In genomic region chr9:15086096-15087030, GRCh38 we compare ENCODE assay signal across 26 cellular contexts.
DNase-seq lines count a peak whose midpoint lies in the region; ATAC-seq and TF ChIP-seq lines count a peak whose summit lies in the region.
"Had no signal": no experiment of that assay in that cellular context is flagged by ENCODE, and none has a peak within 500 bp of the region (broad histone marks: within the 10 kb centered on the region; RNA-seq: fewer than 3 reads in every experiment).

No MANE protein-coding gene starts in this region.

- H3K4me1 ChIP-seq in endodermal cell (ENCODE audit: control insufficient read depth, insufficient read depth, low read length): no peaks in the 10 kb centered on the region
- no peaks in the 10 kb centered on the region for H3K4me1 ChIP-seq in mesendoderm (ENCODE audit: control insufficient read depth, low read depth, low read length)
- H3K4me1 ChIP-seq: gastroesophageal sphincter, Peyer's patch, SJCRH30 had no signal

- H3K4ac ChIP-seq in mesendoderm (ENCODE audit: low read depth, low read length): peak overlapping the region; percentile 31

- no peak overlapping the region for H3K4me3 ChIP-seq in endodermal cell (ENCODE audit: low read length)
- H3K4me3 ChIP-seq in mesendoderm (ENCODE audit: low read length): no peak overlapping the region
- H3K4me3 ChIP-seq: gastroesophageal sphincter, Peyer's patch, SJCRH30 had no signal

- ATAC-seq in GM19467 (IDR thresholded peaks at IDR 0.05; ENCODE audit: unreplicated experiment) (no peak), GM19023 (IDR thresholded peaks at IDR 0.05; ENCODE audit: unreplicated experiment) (no peak)
- ATAC-seq: activated CD4-positive, CD25-positive, alpha-beta regulatory T cell treated with anti-CD3 and anti-CD28 coated beads, Interleukin-2, amount 50 U/mL, for 24 hours; activated T-helper 17 cell treated with anti-CD3 and anti-CD28 coated beads, Interleukin-2, amount 50 U/mL, for 72 hours; gastroesophageal sphincter; stimulated activated naive CD8-positive, alpha-beta T cell treated with anti-CD3 and anti-CD28 coated beads, Interleukin-15, Interleukin-2, amounts not matched to agents 100 U/mL and 50 U/mL, for 24 hours; T-cell had no signal

- peak; percentile 10 for DNase-seq in AG08395 (ENCODE audit: low spot score)
- DNase-seq in HT1080 (ENCODE audit: low read depth): peak; percentile 13
- DNase-seq in endodermal cell: no peak
- DNase-seq in mesendoderm: no peak
- no peak for DNase-seq in pons (ENCODE audit: low spot score)
- no peak for DNase-seq in NCI-H1092 treated with DMSO at 0.1 percent for 48 hours (lab: John Stamatoyannopoulos, UW)
- DNase-seq: activated CD4-positive, alpha-beta memory T cell treated with anti-CD3 and anti-CD28 coated beads for 36 hours; activated CD8-positive, alpha-beta memory T cell treated with anti-CD3 and anti-CD28 coated beads, Interleukin-2, amount 50 U/mL, for 48 hours; C1 segment of cervical spinal cord; EL; erythroblast; HFFc6; kidney; naive B cell; NCI-H526 treated with DMSO at 0.1 percent for 48 hours; Peyer's patch; SJCRH30; stimulated activated naive CD8-positive, alpha-beta T cell treated with anti-CD3 and anti-CD28 coated beads, Interleukin-15, Interleukin-2, amounts not matched to agents 100 U/mL and 50 U/mL, for 24 hours; T-cell had no signal

- no peaks in the 10 kb centered on the region for H3K9me3 ChIP-seq in endodermal cell (ENCODE audit: control insufficient read depth, low read length)
- H3K9me3 ChIP-seq: gastroesophageal sphincter, Peyer's patch, SJCRH30 had no signal

- H3K36me3 ChIP-seq in endodermal cell (ENCODE audit: control insufficient read depth, insufficient read depth, low read length) (no peaks in the 10 kb centered on the region), mesendoderm (ENCODE audit: control insufficient read depth, insufficient read depth, low read length) (no peaks in the 10 kb centered on the region)
- H3K36me3 ChIP-seq: gastroesophageal sphincter, Peyer's patch, SJCRH30 had no signal

- TF ChIP-seq CTCF in endodermal cell (conservative IDR thresholded peaks at IDR 0.05): no peak

- H2BK5ac ChIP-seq in mesendoderm (ENCODE audit: low read length): no peak overlapping the region

- no peak overlapping the region for H3K18ac ChIP-seq in mesendoderm (ENCODE audit: low read length)

- no peaks in the 10 kb centered on the region for H3K79me1 ChIP-seq in mesendoderm (ENCODE audit: low read length)

- H3K27me3 ChIP-seq in endodermal cell (ENCODE audit: control insufficient read depth, insufficient read depth, low read length, poor library complexity, severe bottlenecking) (no peaks in the 10 kb centered on the region), mesendoderm (ENCODE audit: insufficient read depth, low read length, poor library complexity) (no peaks in the 10 kb centered on the region)
- H3K27me3 ChIP-seq: gastroesophageal sphincter, Peyer's patch, SJCRH30 had no signal

- 91 to 97% methylated on average over 6 to 7 of the region's 7 CpGs for WGBS in endodermal cell (ENCODE audit: insufficient coverage in 1 of 2, insufficient read length in 1 of 2), 2 experiments
- no CpG with 5 or more reads among the region's 7 CpGs for WGBS in mesendoderm (ENCODE audit: extremely low coverage, insufficient coverage, low lambda C conversion rate)

- H3K9me3 Mint-ChIP-seq in endodermal cell: no peaks in the 10 kb centered on the region
- H3K9me3 Mint-ChIP-seq: activated CD4-positive, alpha-beta memory T cell treated with anti-CD3 and anti-CD28 coated beads for 36 hours; activated naive CD4-positive, alpha-beta T cell treated with anti-CD3 and anti-CD28 coated beads, Interleukin-2, amount 50 U/mL, for 24 hours; activated T-helper 17 cell treated with anti-CD3 and anti-CD28 coated beads, Interleukin-2, amount 50 U/mL, for 72 hours; central memory CD8-positive, alpha-beta T cell; HFFc6; T-cell had no signal

- H3K4me3 Mint-ChIP-seq in endodermal cell: no peak overlapping the region
- H3K4me3 Mint-ChIP-seq: activated CD4-positive, alpha-beta memory T cell treated with anti-CD3 and anti-CD28 coated beads for 36 hours; activated naive CD4-positive, alpha-beta T cell treated with anti-CD3 and anti-CD28 coated beads, Interleukin-2, amount 50 U/mL, for 24 hours; activated T-helper 17 cell treated with anti-CD3 and anti-CD28 coated beads, Interleukin-2, amount 50 U/mL, for 72 hours; central memory CD8-positive, alpha-beta T cell; HFFc6; naive B cell; T-cell had no signal

- H3K27ac ChIP-seq in endodermal cell (ENCODE audit: low read depth, low read length): no peak overlapping the region
- H3K27ac ChIP-seq in mesendoderm (ENCODE audit: low read depth, low read length): no peak overlapping the region
- H3K27ac ChIP-seq: gastroesophageal sphincter, Peyer's patch, SJCRH30 had no signal

- no peak overlapping the region for H3K23ac ChIP-seq in mesendoderm (ENCODE audit: low read length)

- H2AK5ac ChIP-seq in mesendoderm (ENCODE audit: low read length): no peak overlapping the region

- no peak overlapping the region for H4K5ac ChIP-seq in mesendoderm (ENCODE audit: low read length)

- no peak overlapping the region for H3K9ac ChIP-seq in endodermal cell (ENCODE audit: extremely low read depth, low read length, poor library complexity, severe bottlenecking)
- no peak overlapping the region for H3K9ac ChIP-seq in mesendoderm (ENCODE audit: low read length)

- peak overlapping the region; percentile 50 for H3K27ac Mint-ChIP-seq in endodermal cell
- H3K27ac Mint-ChIP-seq: activated CD4-positive, alpha-beta memory T cell treated with anti-CD3 and anti-CD28 coated beads for 36 hours; activated naive CD4-positive, alpha-beta T cell treated with anti-CD3 and anti-CD28 coated beads, Interleukin-2, amount 50 U/mL, for 24 hours; activated T-helper 17 cell treated with anti-CD3 and anti-CD28 coated beads, Interleukin-2, amount 50 U/mL, for 72 hours; HFFc6; naive B cell; T-cell had no signal

- H2BK120ac ChIP-seq in mesendoderm (ENCODE audit: low read depth, low read length): no peak overlapping the region

- no peak overlapping the region for H4K8ac ChIP-seq in mesendoderm (ENCODE audit: low read depth, low read length)

- H3K36me3 Mint-ChIP-seq in endodermal cell (ENCODE audit: low read depth): no peaks in the 10 kb centered on the region
- H3K36me3 Mint-ChIP-seq: activated CD4-positive, alpha-beta memory T cell treated with anti-CD3 and anti-CD28 coated beads for 36 hours; activated naive CD4-positive, alpha-beta T cell treated with anti-CD3 and anti-CD28 coated beads, Interleukin-2, amount 50 U/mL, for 24 hours; naive B cell; T-cell had no signal

- no peak overlapping the region for H2BK15ac ChIP-seq in mesendoderm (replicated peaks; ENCODE audit: low read depth)

- H3K79me2 ChIP-seq in mesendoderm (ENCODE audit: control insufficient read depth, insufficient read depth, low read length): no peaks in the 10 kb centered on the region

- H3K27me3 Mint-ChIP-seq in endodermal cell (ENCODE audit: insufficient read depth): no peaks in the 10 kb centered on the region
- H3K27me3 Mint-ChIP-seq: activated CD4-positive, alpha-beta memory T cell treated with anti-CD3 and anti-CD28 coated beads for 36 hours; activated T-helper 17 cell treated with anti-CD3 and anti-CD28 coated beads, Interleukin-2, amount 50 U/mL, for 72 hours; T-cell had no signal

- H3K4me2 ChIP-seq in mesendoderm (ENCODE audit: low read length): no peak overlapping the region

- no peak overlapping the region for H3K56ac ChIP-seq in mesendoderm (ENCODE audit: low read length)

- H3K4me1 Mint-ChIP-seq in endodermal cell: no peaks in the 10 kb centered on the region
- H3K4me1 Mint-ChIP-seq: activated naive CD4-positive, alpha-beta T cell treated with anti-CD3 and anti-CD28 coated beads, Interleukin-2, amount 50 U/mL, for 24 hours; activated T-helper 17 cell treated with anti-CD3 and anti-CD28 coated beads, Interleukin-2, amount 50 U/mL, for 72 hours; central memory CD8-positive, alpha-beta T cell; naive B cell; T-cell had no signal

Comparison
In these comparisons a context has a peak if more than half of its experiments do, and no peak if none do; other contexts are left out.
1. DNase-seq: peak in AG08395 (single experiment) and HT1080 (single experiment); none in endodermal cell (single experiment), mesendoderm (single experiment), pons (single experiment) and NCI-H1092 treated with DMSO at 0.1 percent for 48 hours (single experiment).